In the genomic region with DNA sequence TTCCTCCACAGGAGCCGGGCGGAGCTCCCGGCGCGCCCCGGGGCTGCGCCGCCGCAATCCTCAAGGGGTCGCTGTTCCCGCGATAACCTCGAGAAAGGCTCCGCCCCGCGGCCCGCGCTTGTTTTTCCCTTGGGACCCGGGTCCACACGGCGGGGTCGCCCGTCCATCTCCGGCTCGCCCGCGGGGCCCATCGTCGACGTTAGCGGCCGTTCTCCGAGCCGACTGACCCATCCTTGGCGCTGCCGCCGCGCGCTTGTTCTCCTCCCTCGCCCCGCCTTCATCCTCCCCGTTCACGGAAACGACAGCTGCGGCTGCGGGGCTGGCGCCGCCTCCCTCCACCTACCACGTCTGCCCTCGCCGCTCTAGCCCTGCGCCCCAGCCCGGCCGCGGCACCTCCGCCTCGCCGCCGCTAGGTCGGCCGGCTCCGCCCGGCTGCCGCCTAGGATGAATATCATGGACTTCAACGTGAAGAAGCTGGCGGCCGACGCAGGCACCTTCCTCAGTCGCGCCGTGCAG, we compare ENCODE assay signal across 1 cellular context.
A peak's percentile ranks its signal among the peaks of the same experiment; 100 is the strongest.
TF ChIP-seq lines count a peak whose summit lies in the region.

SH3GLB1 (plus strand) TSS at position 121 of the 516 bp plus-strand sequence; CDS start at position 445, 324 bp downstream.

TF ChIP-seq in HepG2, 621 proteins besides CTCF, POLR2A, EP300 and RAD21 (continued from another document and continues in another):
- TF ChIP-seq, protein P1, sequence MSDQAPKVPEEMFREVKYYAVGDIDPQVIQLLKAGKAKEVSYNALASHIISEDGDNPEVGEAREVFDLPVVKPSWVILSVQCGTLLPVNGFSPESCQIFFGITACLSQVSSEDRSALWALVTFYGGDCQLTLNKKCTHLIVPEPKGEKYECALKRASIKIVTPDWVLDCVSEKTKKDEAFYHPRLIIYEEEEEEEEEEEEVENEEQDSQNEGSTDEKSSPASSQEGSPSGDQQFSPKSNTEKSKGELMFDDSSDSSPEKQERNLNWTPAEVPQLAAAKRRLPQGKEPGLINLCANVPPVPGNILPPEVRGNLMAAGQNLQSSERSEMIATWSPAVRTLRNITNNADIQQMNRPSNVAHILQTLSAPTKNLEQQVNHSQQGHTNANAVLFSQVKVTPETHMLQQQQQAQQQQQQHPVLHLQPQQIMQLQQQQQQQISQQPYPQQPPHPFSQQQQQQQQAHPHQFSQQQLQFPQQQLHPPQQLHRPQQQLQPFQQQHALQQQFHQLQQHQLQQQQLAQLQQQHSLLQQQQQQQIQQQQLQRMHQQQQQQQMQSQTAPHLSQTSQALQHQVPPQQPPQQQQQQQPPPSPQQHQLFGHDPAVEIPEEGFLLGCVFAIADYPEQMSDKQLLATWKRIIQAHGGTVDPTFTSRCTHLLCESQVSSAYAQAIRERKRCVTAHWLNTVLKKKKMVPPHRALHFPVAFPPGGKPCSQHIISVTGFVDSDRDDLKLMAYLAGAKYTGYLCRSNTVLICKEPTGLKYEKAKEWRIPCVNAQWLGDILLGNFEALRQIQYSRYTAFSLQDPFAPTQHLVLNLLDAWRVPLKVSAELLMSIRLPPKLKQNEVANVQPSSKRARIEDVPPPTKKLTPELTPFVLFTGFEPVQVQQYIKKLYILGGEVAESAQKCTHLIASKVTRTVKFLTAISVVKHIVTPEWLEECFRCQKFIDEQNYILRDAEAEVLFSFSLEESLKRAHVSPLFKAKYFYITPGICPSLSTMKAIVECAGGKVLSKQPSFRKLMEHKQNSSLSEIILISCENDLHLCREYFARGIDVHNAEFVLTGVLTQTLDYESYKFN (CRISPR knock-in tag; conservative IDR thresholded peaks at IDR 0.05): peak; percentile 33; the same call in 1 of the 2 replicates
- TF ChIP-seq ZNF468 (CRISPR knock-in tag; IDR thresholded peaks at IDR 0.05) (no peak), MAFF (IDR thresholded peaks at IDR 0.05; ENCODE audit: low read depth, low read length) (no peak), ZNF354B (CRISPR knock-in tag; IDR thresholded peaks at IDR 0.05) (0 out of 2 replicates have a peak, but pooled peaks have one; percentile 47), CCAR2 (optimal IDR thresholded peaks at IDR 0.05; ENCODE audit: low read depth, low read length) (no peak), MYC (CRISPR knock-in tag; IDR thresholded peaks at IDR 0.05; ENCODE audit: borderline replicate concordance) (peak; percentile 66), ZNF136 (CRISPR knock-in tag; IDR thresholded peaks at IDR 0.05; ENCODE audit: low read depth) (no peak), SAFB2 (CRISPR knock-in tag; IDR thresholded peaks at IDR 0.05; ENCODE audit: borderline replicate concordance, low read depth) (peak; percentile 82; the same call in 1 of the 2 replicates), SATB2 (CRISPR knock-in tag; IDR thresholded peaks at IDR 0.05) (no peak), PRMT3 (CRISPR knock-in tag; IDR thresholded peaks at IDR 0.05; ENCODE audit: borderline replicate concordance, low read depth) (0 out of 2 replicates have a peak, but pooled peaks have one; percentile 82), FOXK2 (IDR thresholded peaks at IDR 0.05) (no peak), ZNF775 (CRISPR knock-in tag; IDR thresholded peaks at IDR 0.05; ENCODE audit: borderline replicate concordance) (no peak), SMAD3 (CRISPR knock-in tag; IDR thresholded peaks at IDR 0.05) (no peak), ZNF17 (CRISPR knock-in tag; IDR thresholded peaks at IDR 0.05) (no peak), STAT5B (CRISPR knock-in tag; IDR thresholded peaks at IDR 0.05) (no peak), HNRNPL (IDR thresholded peaks at IDR 0.05; ENCODE audit: low read depth, low read length) (no peak), ZNF367 (CRISPR knock-in tag; IDR thresholded peaks at IDR 0.05; ENCODE audit: borderline replicate concordance) (no peak), TMF1 (CRISPR knock-in tag; IDR thresholded peaks at IDR 0.05; ENCODE audit: low read depth) (peak; percentile 84; the same call in 1 of the 2 replicates), ZNF788 (CRISPR knock-in tag; IDR thresholded peaks at IDR 0.05; ENCODE audit: borderline replicate concordance) (peak; percentile 61; the same call in 1 of the 2 replicates), MED8 (CRISPR knock-in tag; IDR thresholded peaks at IDR 0.05; ENCODE audit: insufficient replicate concordance) (peak; percentile 77), ZFYVE20 (CRISPR knock-in tag; IDR thresholded peaks at IDR 0.05; ENCODE audit: borderline replicate concordance, low read depth) (no peak), ZNF510 (CRISPR knock-in tag; IDR thresholded peaks at IDR 0.05; ENCODE audit: low read depth) (peak; percentile 19; the same call in 1 of the 2 replicates), ZNF777 (CRISPR knock-in tag; IDR thresholded peaks at IDR 0.05) (peak; percentile 88), ZFAT (CRISPR knock-in tag; conservative IDR thresholded peaks at IDR 0.05) (no peak), NFE2 (CRISPR knock-in tag; IDR thresholded peaks at IDR 0.05) (no peak), SMARCC2 (IDR thresholded peaks at IDR 0.05) (no peak), JARID2 (CRISPR knock-in tag; IDR thresholded peaks at IDR 0.05; ENCODE audit: insufficient replicate concordance) (no peak), ZNF747 (CRISPR knock-in tag; IDR thresholded peaks at IDR 0.05; ENCODE audit: borderline replicate concordance) (no peak; the same call in 1 of the 2 replicates), NBN (conservative IDR thresholded peaks at IDR 0.05) (no peak), PATZ1 (CRISPR knock-in tag; IDR thresholded peaks at IDR 0.05) (no peak; the same call in 1 of the 2 replicates), THAP7 (CRISPR knock-in tag; IDR thresholded peaks at IDR 0.05) (no peak), ZNF709 (CRISPR knock-in tag; IDR thresholded peaks at IDR 0.05) (peak; percentile 85), ZNF431 (CRISPR knock-in tag; IDR thresholded peaks at IDR 0.05; ENCODE audit: borderline replicate concordance, low read depth) (no peak), PHF21A (CRISPR knock-in tag; IDR thresholded peaks at IDR 0.05) (peak; percentile 62), HMGA1 (CRISPR knock-in tag; conservative IDR thresholded peaks at IDR 0.05) (no peak), MED13 (CRISPR knock-in tag; IDR thresholded peaks at IDR 0.05) (no peak), ZNF746 (CRISPR knock-in tag; IDR thresholded peaks at IDR 0.05) (no peak), ZBTB42 (CRISPR knock-in tag; IDR thresholded peaks at IDR 0.05) (no peak), ZNF891 (CRISPR knock-in tag; IDR thresholded peaks at IDR 0.05) (no peak), HOXA9 (CRISPR knock-in tag; IDR thresholded peaks at IDR 0.05; ENCODE audit: borderline replicate concordance) (peak; percentile 64; the same call in 1 of the 2 replicates), ZFP37 (CRISPR knock-in tag; IDR thresholded peaks at IDR 0.05; ENCODE audit: borderline replicate concordance) (no peak), ZNF83 (CRISPR knock-in tag; IDR thresholded peaks at IDR 0.05; ENCODE audit: borderline replicate concordance) (no peak), ZNF121 (CRISPR knock-in tag; IDR thresholded peaks at IDR 0.05) (no peak; the same call in 1 of the 2 replicates), SMAD1 (CRISPR knock-in tag; IDR thresholded peaks at IDR 0.05; ENCODE audit: borderline replicate concordance, low read depth) (0 out of 2 replicates have a peak, but pooled peaks have one; percentile 56), TFAP4 (IDR thresholded peaks at IDR 0.05; ENCODE audit: borderline replicate concordance, low read depth) (no peak; the same call in 1 of the 2 replicates), RBAK (CRISPR knock-in tag; IDR thresholded peaks at IDR 0.05) (no peak), BRCA1 (CRISPR knock-in tag; IDR thresholded peaks at IDR 0.05) (no peak), HNRNPH1 (optimal IDR thresholded peaks at IDR 0.05; ENCODE audit: low read depth, low read length) (no peak), ZNF260 (CRISPR knock-in tag; IDR thresholded peaks at IDR 0.05; ENCODE audit: borderline replicate concordance, low read depth) (no peak), ZBTB7B (CRISPR knock-in tag; IDR thresholded peaks at IDR 0.05) (peak; percentile 70; the same call in 1 of the 2 replicates), FLYWCH1 (CRISPR knock-in tag; IDR thresholded peaks at IDR 0.05) (no peak), POLR2AphosphoS5 (IDR thresholded peaks at IDR 0.05; ENCODE audit: low read depth, low read length) (peak; percentile 68), KLF11 (CRISPR knock-in tag; IDR thresholded peaks at IDR 0.05) (no peak), KLF6 (CRISPR knock-in tag; IDR thresholded peaks at IDR 0.05) (peak; percentile 71; the same call in 1 of the 2 replicates), CHCHD3 (CRISPR knock-in tag; IDR thresholded peaks at IDR 0.05) (no peak), ZNF546 (CRISPR knock-in tag; conservative IDR thresholded peaks at IDR 0.05) (no peak), SUZ12 (IDR thresholded peaks at IDR 0.05; ENCODE audit: low read depth, low read length) (no peak), ZBTB21 (CRISPR knock-in tag; IDR thresholded peaks at IDR 0.05) (no peak), NFE2L2 (IDR thresholded peaks at IDR 0.05; ENCODE audit: low read length) (no peak), FOXC1 (CRISPR knock-in tag; IDR thresholded peaks at IDR 0.05; ENCODE audit: borderline replicate concordance) (peak; percentile 91; the same call in 1 of the 2 replicates), ZBTB1 (CRISPR knock-in tag; IDR thresholded peaks at IDR 0.05; ENCODE audit: borderline replicate concordance) (no peak)
- TF ChIP-seq, protein P2, sequence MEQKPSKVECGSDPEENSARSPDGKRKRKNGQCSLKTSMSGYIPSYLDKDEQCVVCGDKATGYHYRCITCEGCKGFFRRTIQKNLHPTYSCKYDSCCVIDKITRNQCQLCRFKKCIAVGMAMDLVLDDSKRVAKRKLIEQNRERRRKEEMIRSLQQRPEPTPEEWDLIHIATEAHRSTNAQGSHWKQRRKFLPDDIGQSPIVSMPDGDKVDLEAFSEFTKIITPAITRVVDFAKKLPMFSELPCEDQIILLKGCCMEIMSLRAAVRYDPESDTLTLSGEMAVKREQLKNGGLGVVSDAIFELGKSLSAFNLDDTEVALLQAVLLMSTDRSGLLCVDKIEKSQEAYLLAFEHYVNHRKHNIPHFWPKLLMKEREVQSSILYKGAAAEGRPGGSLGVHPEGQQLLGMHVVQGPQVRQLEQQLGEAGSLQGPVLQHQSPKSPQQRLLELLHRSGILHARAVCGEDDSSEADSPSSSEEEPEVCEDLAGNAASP (CRISPR knock-in tag; IDR thresholded peaks at IDR 0.05; ENCODE audit: borderline replicate concordance): no peak
- TF ChIP-seq, protein P3, sequence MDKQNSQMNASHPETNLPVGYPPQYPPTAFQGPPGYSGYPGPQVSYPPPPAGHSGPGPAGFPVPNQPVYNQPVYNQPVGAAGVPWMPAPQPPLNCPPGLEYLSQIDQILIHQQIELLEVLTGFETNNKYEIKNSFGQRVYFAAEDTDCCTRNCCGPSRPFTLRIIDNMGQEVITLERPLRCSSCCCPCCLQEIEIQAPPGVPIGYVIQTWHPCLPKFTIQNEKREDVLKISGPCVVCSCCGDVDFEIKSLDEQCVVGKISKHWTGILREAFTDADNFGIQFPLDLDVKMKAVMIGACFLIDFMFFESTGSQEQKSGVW (CRISPR knock-in tag; IDR thresholded peaks at IDR 0.05; ENCODE audit: borderline replicate concordance): no peak
- TF ChIP-seq, protein P4, sequence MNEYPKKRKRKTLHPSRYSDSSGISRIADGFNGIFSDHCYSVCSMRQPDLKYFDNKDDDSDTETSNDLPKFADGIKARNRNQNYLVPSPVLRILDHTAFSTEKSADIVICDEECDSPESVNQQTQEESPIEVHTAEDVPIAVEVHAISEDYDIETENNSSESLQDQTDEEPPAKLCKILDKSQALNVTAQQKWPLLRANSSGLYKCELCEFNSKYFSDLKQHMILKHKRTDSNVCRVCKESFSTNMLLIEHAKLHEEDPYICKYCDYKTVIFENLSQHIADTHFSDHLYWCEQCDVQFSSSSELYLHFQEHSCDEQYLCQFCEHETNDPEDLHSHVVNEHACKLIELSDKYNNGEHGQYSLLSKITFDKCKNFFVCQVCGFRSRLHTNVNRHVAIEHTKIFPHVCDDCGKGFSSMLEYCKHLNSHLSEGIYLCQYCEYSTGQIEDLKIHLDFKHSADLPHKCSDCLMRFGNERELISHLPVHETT (CRISPR knock-in tag; conservative IDR thresholded peaks at IDR 0.05): no peak; the same call in 1 of the 2 replicates
- TF ChIP-seq, protein P5, sequence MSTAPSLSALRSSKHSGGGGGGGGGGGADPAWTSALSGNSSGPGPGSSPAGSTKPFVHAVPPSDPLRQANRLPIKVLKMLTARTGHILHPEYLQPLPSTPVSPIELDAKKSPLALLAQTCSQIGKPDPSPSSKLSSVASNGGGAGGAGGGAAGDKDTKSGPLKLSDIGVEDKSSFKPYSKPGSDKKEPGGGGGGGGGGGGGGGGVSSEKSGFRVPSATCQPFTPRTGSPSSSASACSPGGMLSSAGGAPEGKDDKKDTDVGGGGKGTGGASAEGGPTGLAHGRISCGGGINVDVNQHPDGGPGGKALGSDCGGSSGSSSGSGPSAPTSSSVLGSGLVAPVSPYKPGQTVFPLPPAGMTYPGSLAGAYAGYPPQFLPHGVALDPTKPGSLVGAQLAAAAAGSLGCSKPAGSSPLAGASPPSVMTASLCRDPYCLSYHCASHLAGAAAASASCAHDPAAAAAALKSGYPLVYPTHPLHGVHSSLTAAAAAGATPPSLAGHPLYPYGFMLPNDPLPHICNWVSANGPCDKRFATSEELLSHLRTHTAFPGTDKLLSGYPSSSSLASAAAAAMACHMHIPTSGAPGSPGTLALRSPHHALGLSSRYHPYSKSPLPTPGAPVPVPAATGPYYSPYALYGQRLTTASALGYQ (CRISPR knock-in tag; IDR thresholded peaks at IDR 0.05): peak; percentile 24; the same call in 1 of the 2 replicates
